Comparison of ENCODE assay signal across 18 cellular contexts in genomic region chr15:57215371-57215770, GRCh38.
DNase-seq lines count a peak whose midpoint lies in the region; ATAC-seq, FAIRE-seq and TF ChIP-seq lines count a peak whose summit lies in the region.
"Had no signal": no experiment of that assay in that cellular context is flagged by ENCODE, and none has a peak within 500 bp of the region (broad histone marks: within the 10 kb centered on the region; RNA-seq: fewer than 3 reads in every experiment).

No MANE protein-coding gene starts in this region.

- TF ChIP-seq EP300 in stomach (IDR thresholded peaks at IDR 0.05): no peak

- H3K4me2 ChIP-seq in astrocyte (ENCODE audit: low read length): peak overlapping the region; percentile 79

- no peaks in the 10 kb centered on the region for H4K20me1 ChIP-seq in astrocyte (ENCODE audit: insufficient read depth, low read length)

- H3K79me2 ChIP-seq in astrocyte (ENCODE audit: insufficient read depth, low read length): peaks cover 59% of the 10 kb centered on the region

- no peak overlapping the region for H3K4me3 ChIP-seq in HEK293 (ENCODE audit: low read depth, low read length)
- no peak overlapping the region for H3K4me3 ChIP-seq in astrocyte (ENCODE audit: insufficient read depth, low read depth, low read length)
- H3K4me3 ChIP-seq in mesodermal cell (ENCODE audit: extremely low read depth, insufficient read depth, low read length, poor library complexity, severe bottlenecking): no peak overlapping the region
- no peak overlapping the region for H3K4me3 ChIP-seq in stomach
- H3K4me3 ChIP-seq: right atrium auricular region had no signal

- H3K4me1 Mint-ChIP-seq in astrocyte (ENCODE audit: low read depth, unreplicated experiment): peaks cover 52% of the 10 kb centered on the region
- peaks cover 14 to 35% of the 10 kb centered on the region in 2 donors for H3K4me1 Mint-ChIP-seq in immature natural killer cell
- peaks cover 24% of the 10 kb centered on the region for H3K4me1 Mint-ChIP-seq in activated naive CD8-positive, alpha-beta T cell treated with anti-CD3 and anti-CD28 coated beads, Interleukin-2, amount 50 U/mL, for 24 hours

- no peak for FAIRE-seq in astrocyte (lab: Jason Lieb, UNC)

- TF ChIP-seq CTCF in HEK293 (tag by site-specific recombination; IDR thresholded peaks at IDR 0.05) (no peak), astrocyte (IDR thresholded peaks at IDR 0.05; ENCODE audit: insufficient read depth, low read depth, low read length) (no peak), stomach (IDR thresholded peaks at IDR 0.05) (no peak)

- no peak overlapping the region for H2AFZ ChIP-seq in astrocyte (ENCODE audit: low read depth, low read length)

- H3K9ac ChIP-seq in astrocyte (ENCODE audit: low read length): peak overlapping the region; percentile 63

- intact Hi-C loops in stomach (cut with DNase I; ENCODE audit: low total_unique reads): no loop called here

- H3K9me3 Mint-ChIP-seq in astrocyte (ENCODE audit: unreplicated experiment): no peaks in the 10 kb centered on the region
- H3K9me3 Mint-ChIP-seq in immature natural killer cell: no peaks in the 10 kb centered on the region
- no peaks in the 10 kb centered on the region for H3K9me3 Mint-ChIP-seq in activated naive CD8-positive, alpha-beta T cell treated with anti-CD3 and anti-CD28 coated beads, Interleukin-2, amount 50 U/mL, for 24 hours
- H3K9me3 Mint-ChIP-seq: activated naive CD4-positive, alpha-beta T cell treated with anti-CD3 and anti-CD28 coated beads, Interleukin-2, amount 10 ng/mL, durations not matched to agents 7 days and 5 days; activated T-cell treated with anti-CD3 and anti-CD28 coated beads, Interleukin-2, amount 50 U/mL, for 4 hours; effector memory CD8-positive, alpha-beta T cell; H9 had no signal

- H3K27ac ChIP-seq in HEK293 (ENCODE audit: extremely low read depth, low read depth, low read length): no peak overlapping the region
- peak overlapping the region; percentile 74 for H3K27ac ChIP-seq in astrocyte (ENCODE audit: low read depth, low read length)
- peak overlapping the region; percentile 74 for H3K27ac ChIP-seq in mesodermal cell (ENCODE audit: low read depth, low read length, severe bottlenecking)
- H3K27ac ChIP-seq in stomach: peak overlapping the region in 4 of 5 donors; percentile 0 to 44 (median 29)
- H3K27ac ChIP-seq: RWPE1 had no signal

- no peak for DNase-seq in astrocyte (ENCODE audit: low read depth)
- no peak for DNase-seq in stomach
- no peak for DNase-seq in immature natural killer cell
- no peak for DNase-seq in activated naive CD8-positive, alpha-beta T cell treated with anti-CD3 and anti-CD28 coated beads, Interleukin-2, amount 50 U/mL, for 24 hours
- no peak for DNase-seq in NCI-H2196 (lab: John Stamatoyannopoulos, UW; ENCODE audit: unreplicated experiment)
- DNase-seq: activated CD4-positive, CD25-positive, alpha-beta regulatory T cell treated with anti-CD3 and anti-CD28 coated beads, Interleukin-2, amount 50 U/mL, for 72 hours; activated naive CD4-positive, alpha-beta T cell treated with anti-CD3 and anti-CD28 coated beads, Interleukin-2, amount 10 ng/mL, durations not matched to agents 7 days and 5 days; activated T-cell treated with anti-CD3 and anti-CD28 coated beads, Interleukin-2, amount 50 U/mL, for 4 hours; effector memory CD8-positive, alpha-beta T cell; H9; head of caudate nucleus; NCI-H1436 treated with DMSO at 0.1 percent for 48 hours; NCI-H526 had no signal

- CTCF ChIA-PET in HEK293 (lab: Yijun Ruan, JAX): no interaction called here

- H3K27ac Mint-ChIP-seq in astrocyte (ENCODE audit: unreplicated experiment) (peak overlapping the region; percentile 72), immature natural killer cell (no peak overlapping the region)
- no peak overlapping the region for H3K27ac Mint-ChIP-seq in activated naive CD8-positive, alpha-beta T cell treated with anti-CD3 and anti-CD28 coated beads, Interleukin-2, amount 50 U/mL, for 24 hours
- H3K27ac Mint-ChIP-seq: activated naive CD4-positive, alpha-beta T cell treated with anti-CD3 and anti-CD28 coated beads, Interleukin-2, amount 10 ng/mL, durations not matched to agents 7 days and 5 days; effector memory CD8-positive, alpha-beta T cell had no signal

- H3K36me3 ChIP-seq in HEK293 (ENCODE audit: control insufficient read depth in 2 of 2, insufficient read depth in 1 of 2, low read length in 2 of 2): no peaks in the 10 kb centered on the region
- no peaks in the 10 kb centered on the region for H3K36me3 ChIP-seq in astrocyte (ENCODE audit: insufficient read depth, low read length)
- H3K36me3 ChIP-seq in mesodermal cell (ENCODE audit: control insufficient read depth, insufficient read depth, low read length): no peaks in the 10 kb centered on the region
- H3K36me3 ChIP-seq in stomach: no peaks in the 10 kb centered on the region
- H3K36me3 ChIP-seq: right atrium auricular region, thoracic aorta had no signal

- WGBS in mesodermal cell (ENCODE audit: insufficient coverage in 2 of 2), 2 experiments: 83% methylated on average over 1 of the region's 3 CpGs; no CpG with 5 or more reads in 1 of the 2 experiments
- WGBS in stomach, 5 donors: 17 to 37% (median 18%) methylated on average over 3 of the region's 3 CpGs

- H3K9me3 ChIP-seq in HEK293 (ENCODE audit: control insufficient read depth, insufficient read depth, low read depth, low read length) (no peaks in the 10 kb centered on the region), astrocyte (ENCODE audit: insufficient read depth, low read depth, low read length) (no peaks in the 10 kb centered on the region), mesodermal cell (ENCODE audit: control insufficient read depth, low read length) (no peaks in the 10 kb centered on the region), stomach (no peaks in the 10 kb centered on the region)
- H3K9me3 ChIP-seq: right atrium auricular region, thoracic aorta had no signal

- no peak for ATAC-seq in activated naive CD8-positive, alpha-beta T cell treated with anti-CD3 and anti-CD28 coated beads, Interleukin-2, amount 50 U/mL, for 24 hours
- ATAC-seq: effector memory CD8-positive, alpha-beta T cell had no signal

- peaks cover 16% of the 10 kb centered on the region; the same call in 1 of the 2 replicates for H3K4me1 ChIP-seq in HEK293 (ENCODE audit: control insufficient read depth, insufficient read depth, low read length)
- H3K4me1 ChIP-seq in astrocyte (ENCODE audit: insufficient read depth, low read length): peaks cover 48% of the 10 kb centered on the region
- peaks cover 45% of the 10 kb centered on the region for H3K4me1 ChIP-seq in mesodermal cell (ENCODE audit: control insufficient read depth, insufficient read depth, low read length, poor library complexity, severe bottlenecking)
- peaks cover 0 to 71% (median 50%) of the 10 kb centered on the region in 4 donors for H3K4me1 ChIP-seq in stomach

- H3K27me3 Mint-ChIP-seq in astrocyte (ENCODE audit: low read depth, unreplicated experiment) (no peaks in the 10 kb centered on the region), immature natural killer cell (ENCODE audit: low read depth in 3 of 3) (no peaks in the 10 kb centered on the region)
- H3K27me3 Mint-ChIP-seq in activated naive CD8-positive, alpha-beta T cell treated with anti-CD3 and anti-CD28 coated beads, Interleukin-2, amount 50 U/mL, for 24 hours: no peaks in the 10 kb centered on the region
- H3K27me3 Mint-ChIP-seq: activated naive CD4-positive, alpha-beta T cell treated with anti-CD3 and anti-CD28 coated beads, Interleukin-2, amount 10 ng/mL, durations not matched to agents 7 days and 5 days; effector memory CD8-positive, alpha-beta T cell had no signal

- H3K4me3 Mint-ChIP-seq in astrocyte (ENCODE audit: unreplicated experiment) (peak overlapping the region; percentile 11), immature natural killer cell (no peak overlapping the region)
- no peak overlapping the region for H3K4me3 Mint-ChIP-seq in activated naive CD8-positive, alpha-beta T cell treated with anti-CD3 and anti-CD28 coated beads, Interleukin-2, amount 50 U/mL, for 24 hours
- H3K4me3 Mint-ChIP-seq: activated naive CD4-positive, alpha-beta T cell treated with anti-CD3 and anti-CD28 coated beads, Interleukin-2, amount 10 ng/mL, durations not matched to agents 7 days and 5 days; activated T-cell treated with anti-CD3 and anti-CD28 coated beads, Interleukin-2, amount 50 U/mL, for 4 hours; effector memory CD8-positive, alpha-beta T cell; H9 had no signal

- no peak for TF ChIP-seq POLR2A in stomach (IDR thresholded peaks at IDR 0.05)

- H3K27me3 ChIP-seq in astrocyte (ENCODE audit: insufficient read depth, low read length) (no peaks in the 10 kb centered on the region), stomach (no peaks in the 10 kb centered on the region)
- H3K27me3 ChIP-seq: right atrium auricular region had no signal

- POLR2A ChIA-PET in HEK293 (lab: Yijun Ruan, JAX): no interaction called here

- H3K36me3 Mint-ChIP-seq in astrocyte (ENCODE audit: low read depth, unreplicated experiment): no peaks in the 10 kb centered on the region
- no peaks in the 10 kb centered on the region for H3K36me3 Mint-ChIP-seq in immature natural killer cell
- no peaks in the 10 kb centered on the region for H3K36me3 Mint-ChIP-seq in activated naive CD8-positive, alpha-beta T cell treated with anti-CD3 and anti-CD28 coated beads, Interleukin-2, amount 50 U/mL, for 24 hours (ENCODE audit: low read depth)
- H3K36me3 Mint-ChIP-seq: activated naive CD4-positive, alpha-beta T cell treated with anti-CD3 and anti-CD28 coated beads, Interleukin-2, amount 10 ng/mL, durations not matched to agents 7 days and 5 days had no signal

TF ChIP-seq in HEK293, 187 proteins besides CTCF, POLR2A, EP300 and RAD21:
- TF ChIP-seq PRDM6 (tag by site-specific recombination; IDR thresholded peaks at IDR 0.05) (0 out of 2 replicates have a peak, but pooled peaks have one; percentile 16), ZNF114 (tag by site-specific recombination; IDR thresholded peaks at IDR 0.05) (no peak)
